Comparison of ENCODE assay signal across 17 cellular contexts in genomic region chr2:120434909-120435308, GRCh38.
"Had no signal": no experiment of that assay in that cellular context is flagged by ENCODE, and none has a peak within 500 bp of the region (broad histone marks: within the 10 kb centered on the region; RNA-seq: fewer than 3 reads in every experiment).

No MANE protein-coding gene starts in this region.

- H3K9me3 Mint-ChIP-seq: central memory CD8-positive, alpha-beta T cell; natural killer cell had no signal

- ATAC-seq: activated CD4-positive, alpha-beta T cell treated with anti-CD3 and anti-CD28 coated beads for 36 hours; left colon; lower lobe of right lung; natural killer cell had no signal

- H3K36me3 Mint-ChIP-seq: natural killer cell had no signal

- H3K4me1 Mint-ChIP-seq: activated CD4-positive, alpha-beta T cell treated with anti-CD3 and anti-CD28 coated beads for 36 hours; central memory CD8-positive, alpha-beta T cell; natural killer cell had no signal

- H3K4me3 Mint-ChIP-seq: activated CD4-positive, alpha-beta T cell treated with anti-CD3 and anti-CD28 coated beads for 36 hours; central memory CD8-positive, alpha-beta T cell; natural killer cell had no signal

- H3K27ac Mint-ChIP-seq: activated CD4-positive, alpha-beta T cell treated with anti-CD3 and anti-CD28 coated beads for 36 hours; natural killer cell had no signal

- DNase-seq: activated CD4-positive, alpha-beta T cell treated with anti-CD3 and anti-CD28 coated beads for 36 hours; activated CD4-positive, alpha-beta T cell treated with anti-CD3 and anti-CD28 coated beads, Interleukin-2, amount 50 U/mL, for 48 hours; activated effector memory CD4-positive, alpha-beta T cell treated with Interleukin-2 at 50 U/mL for 16 hours; activated naive CD4-positive, alpha-beta T cell treated with anti-CD3 and anti-CD28 coated beads, Interleukin-2, amount 50 U/mL, for 16 hours; aorta; brain microvascular endothelial cell; cortex of kidney; effector CD4-positive, alpha-beta T cell; esophagus squamous epithelium; left colon; lower lobe of right lung; natural killer cell; retina; stimulated activated naive CD4-positive, alpha-beta T cell; thyroid gland; WERI-Rb-1 had no signal
